Comparison of ENCODE assay signal across 8 cellular contexts in the genomic region with DNA sequence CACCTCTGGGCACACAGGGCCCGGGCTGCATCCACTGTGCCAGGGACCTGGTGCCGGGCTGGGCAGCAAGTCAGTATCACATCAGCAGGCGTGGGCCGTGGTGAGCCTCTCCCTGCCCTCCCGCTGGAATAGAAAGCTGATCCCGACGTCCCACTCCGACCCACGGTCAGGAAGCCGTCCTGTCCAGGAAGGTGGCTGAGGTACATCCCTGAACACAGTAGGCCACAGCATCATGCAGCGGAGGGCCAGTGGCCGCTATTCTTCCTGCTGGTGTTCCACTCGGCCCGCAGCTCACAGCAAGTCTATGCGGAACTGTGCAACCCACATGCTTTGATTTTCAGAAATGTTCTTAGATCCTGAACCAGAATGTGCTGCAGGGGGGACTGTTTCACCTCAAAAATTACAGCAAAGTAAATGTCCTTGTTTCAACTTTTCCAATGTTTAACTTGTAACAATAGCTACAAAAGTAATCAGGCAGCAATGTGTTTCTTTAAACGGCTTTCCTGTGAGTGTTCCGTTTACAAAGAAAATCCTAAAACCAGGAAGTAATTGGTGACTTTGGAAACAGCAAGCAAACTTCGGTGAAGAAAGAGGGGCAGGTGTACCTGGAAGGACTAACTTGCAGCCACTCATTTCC. TPM values are rescaled to one million over a fixed set of nuclear protein-coding genes. Genes with fewer than 3 reads are reported as not detected.
A peak's percentile ranks its signal among the peaks of the same experiment; 100 is the strongest.
DNase-seq lines count a peak whose midpoint lies in the region; ATAC-seq and TF ChIP-seq lines count a peak whose summit lies in the region.

No MANE protein-coding gene starts in this region.

- DNase-seq in T-helper 17 cell (no peak), fibroblast of villous mesenchyme (ENCODE audit: low read depth) (no peak), prostate gland (ENCODE audit: low spot score) (no peak), NCI-H128 (lab: John Stamatoyannopoulos, UW; ENCODE audit: unreplicated experiment) (no peak), NCI-H2029 treated with DMSO at 0.1 percent for 48 hours (lab: John Stamatoyannopoulos, UW) (no peak), NCI-H748 treated with DMSO at 0.1 percent for 48 hours (lab: John Stamatoyannopoulos, UW) (no peak)

- H3K27ac Mint-ChIP-seq in T-helper 17 cell = peak overlapping the region; percentile 75

- TF ChIP-seq POLR2A in prostate gland (IDR thresholded peaks at IDR 0.05) = no peak

- H3K9ac ChIP-seq in ES-I3 (ENCODE audit: low read depth, low read length) = peak overlapping the region; percentile 47

- H3K36me3 Mint-ChIP-seq in T-helper 17 cell (ENCODE audit: low read depth) = no peaks in the 10 kb centered on the region

- ATAC-seq in T-helper 17 cell (no peak), HG03432 (IDR thresholded peaks at IDR 0.05; ENCODE audit: unreplicated experiment) (no peak)

- TF ChIP-seq CTCF in fibroblast of villous mesenchyme (IDR thresholded peaks at IDR 0.05; ENCODE audit: insufficient read depth, low read depth, low read length) (no peak), prostate gland (IDR thresholded peaks at IDR 0.05) (no peak)

- H3K36me3 ChIP-seq in ES-I3 (ENCODE audit: insufficient read depth, low read length) = no peaks in the 10 kb centered on the region
- no peaks in the 10 kb centered on the region for H3K36me3 ChIP-seq in prostate gland

- peak overlapping the region; percentile 16 for H3K4me3 ChIP-seq in fibroblast of villous mesenchyme (ENCODE audit: low read depth, low read length)
- peak overlapping the region; percentile 10 to 63 for H3K4me3 ChIP-seq in prostate gland

- peak overlapping the region; percentile 81 for H3K4me3 Mint-ChIP-seq in T-helper 17 cell

- H3K27ac ChIP-seq in prostate gland = peak overlapping the region; percentile 92 to 94

- H3K4me1 ChIP-seq in ES-I3 (ENCODE audit: insufficient read depth, low read length) = peaks cover 10% of the 10 kb centered on the region; the same call in 1 of the 2 replicates
- H3K4me1 ChIP-seq in prostate gland (replicated peaks) = peaks cover 29% of the 10 kb centered on the region

- no peaks in the 10 kb centered on the region for H3K27me3 Mint-ChIP-seq in T-helper 17 cell

- H3K9me3 ChIP-seq in ES-I3 (ENCODE audit: control insufficient read depth, insufficient read depth, low read length) = no peaks in the 10 kb centered on the region
- H3K9me3 ChIP-seq in T-helper 17 cell (ENCODE audit: control insufficient read depth, low read length, poor library complexity, severe bottlenecking) = no peaks in the 10 kb centered on the region
- H3K9me3 ChIP-seq in prostate gland = no peaks in the 10 kb centered on the region

- no peaks in the 10 kb centered on the region for H3K27me3 ChIP-seq in prostate gland (replicated peaks; ENCODE audit: insufficient read depth)

- intact Hi-C loops in prostate gland (cut with DNase I) = loop anchor here (2.0 kb wide), 1 partner anchor 15 kb away; no protein-coding TSS in a partner anchor

- H3K4me1 Mint-ChIP-seq in T-helper 17 cell = peaks cover 40% of the 10 kb centered on the region

- WGBS in prostate gland = 31% methylated on average over 18 of the region's 18 CpGs

RNA-seq across cellular contexts. Expression of gene GPR146, which starts 0.7 kb away (rescaled TPM):
- 10 to 100 TPM; 17.9 to 22.2 TPM for total RNA-seq in T-helper 17 cell
- under 0.01 TPM in 1 of 2 replicates, not detected in the other for total RNA-seq in fibroblast of villous mesenchyme
- 10 to 100 TPM in 1 of 2 donors, 1 to 10 TPM in 1; 6.1 to 25.9 TPM for total RNA-seq in prostate gland

RNA-seq across cellular contexts. Expression of gene GPER1, which starts 44.2 kb away (rescaled TPM):
- total RNA-seq in T-helper 17 cell (under 1 TPM in 1 of 2 donors, not detected in 1; 0.25 TPM), fibroblast of villous mesenchyme (1.9 and 2.6 TPM in 2 replicates), prostate gland (10 to 100 TPM in 1 of 2 donors, 1 to 10 TPM in 1; 7.4 to 11.5 TPM)
